ENCODE assay signal across 8 cellular contexts in the genomic region with DNA sequence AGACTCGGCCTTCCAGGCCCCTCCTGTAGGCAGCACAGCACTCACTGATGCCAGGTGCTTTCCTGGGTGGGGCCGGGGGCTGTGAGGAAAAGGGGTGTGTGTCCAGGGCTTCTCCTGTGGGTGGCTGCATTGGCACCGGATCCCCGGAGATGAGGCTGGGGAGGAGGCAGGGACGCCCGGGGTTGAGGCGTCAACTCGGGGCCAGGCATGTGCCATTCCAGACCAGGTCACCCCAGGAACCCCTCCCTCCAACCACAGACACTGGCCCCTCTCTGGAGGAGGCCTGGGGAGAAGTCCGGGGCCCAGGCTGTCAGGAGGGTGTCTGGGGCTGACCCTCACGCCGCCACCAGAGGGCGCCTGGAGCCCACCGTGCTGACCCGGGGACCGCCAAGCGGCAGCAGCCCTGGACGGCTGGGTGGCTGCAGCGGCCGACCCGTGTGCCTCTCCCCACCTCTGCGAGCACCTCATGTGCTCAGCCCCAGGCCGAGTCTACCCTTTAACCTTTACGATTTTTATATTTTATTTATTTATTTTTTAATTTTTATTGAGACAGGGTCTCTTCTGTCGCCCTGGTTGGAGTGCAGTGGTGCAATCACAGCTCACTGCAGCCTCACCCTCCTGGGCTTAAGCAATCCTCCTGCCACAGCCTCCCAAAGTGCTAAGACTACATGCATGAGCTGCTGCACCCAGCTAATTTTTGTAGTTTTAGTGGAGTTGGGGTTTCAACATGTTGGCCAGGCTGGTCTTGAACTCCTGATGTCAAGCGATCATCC. TPM values are rescaled to one million over a fixed set of nuclear protein-coding genes. Genes with fewer than 3 reads are reported as not detected.
DNase-seq lines count a peak whose midpoint lies in the region; ATAC-seq and TF ChIP-seq lines count a peak whose summit lies in the region.

No MANE protein-coding gene starts in this region.

- peak; percentile 99 for TF ChIP-seq CTCF in left ventricle myocardium inferior (IDR thresholded peaks at IDR 0.05; ENCODE audit: borderline replicate concordance)
- peak; percentile 73 to 95 (median 94) for TF ChIP-seq CTCF in gastrocnemius medialis (IDR thresholded peaks at IDR 0.05 in 4 of 5, conservative IDR thresholded peaks at IDR 0.05 in 1 of 5)

- DNase-seq in DMS79 treated with DMSO at 0.1 percent for 48 hours (lab: John Stamatoyannopoulos, UW): peak; percentile 44
- DNase-seq in KG1 (lab: John Stamatoyannopoulos, UW): peak; percentile 25
- peak; percentile 82 for DNase-seq in T-helper 9 cell
- peak; percentile 75 for DNase-seq in left ventricle myocardium inferior
- DNase-seq in gastrocnemius medialis: peak; percentile 37 to 60

- TF ChIP-seq POLR2A in gastrocnemius medialis (IDR thresholded peaks at IDR 0.05): no peak

- H3K27me3 ChIP-seq in left ventricle myocardium inferior (ENCODE audit: low read depth): peaks cover 49% of the 10 kb centered on the region
- peaks cover 43 to 45% (median 44%) of the 10 kb centered on the region in 3 donors for H3K27me3 ChIP-seq in gastrocnemius medialis

- H3K27ac ChIP-seq in angular gyrus (ENCODE audit: low read depth, low read length): peak overlapping the region; percentile 99
- no peak overlapping the region for H3K27ac ChIP-seq in left ventricle myocardium inferior (replicated peaks)
- H3K27ac ChIP-seq in gastrocnemius medialis: no peak overlapping the region

- ATAC-seq in gastrocnemius medialis (peak in 1 of 2 donors; percentile 46), HG03135 (IDR thresholded peaks at IDR 0.05; ENCODE audit: unreplicated experiment) (no peak), GM21576 (IDR thresholded peaks at IDR 0.05; ENCODE audit: unreplicated experiment) (no peak)

- H3K4me3 ChIP-seq in left ventricle myocardium inferior (no peak overlapping the region), gastrocnemius medialis (no peak overlapping the region)

- intact Hi-C loops in left ventricle myocardium inferior (cut with micrococcal nuclease): no loop called here
- intact Hi-C loops in gastrocnemius medialis (cut with DNase I; ENCODE audit: low total_unique reads): loop anchor here (1.0 kb wide), 2 partner anchors 30 to 74 kb away; no protein-coding TSS in a partner anchor

- H3K36me3 ChIP-seq in left ventricle myocardium inferior: no peaks in the 10 kb centered on the region
- H3K36me3 ChIP-seq in gastrocnemius medialis: no peaks in the 10 kb centered on the region

- in situ Hi-C loops in gastrocnemius medialis (cut with MboI; ENCODE audit: low sequenced_read_pairs in 4 of 4): no loop called here

- H3K4me1 ChIP-seq in left ventricle myocardium inferior: peaks cover 30% of the 10 kb centered on the region
- peaks cover 11 to 14% of the 10 kb centered on the region in 2 donors for H3K4me1 ChIP-seq in gastrocnemius medialis

- no peaks in the 10 kb centered on the region for H3K9me3 ChIP-seq in left ventricle myocardium inferior (replicated peaks)
- no peaks in the 10 kb centered on the region for H3K9me3 ChIP-seq in gastrocnemius medialis

RNA-seq across cellular contexts. Expression of a gene that starts 3.2 kb away (rescaled TPM):
- 62.5 TPM for total RNA-seq in left ventricle myocardium inferior
- 10 to 100 TPM; 24.4 to 42.1 (median 33.3) TPM for total RNA-seq in gastrocnemius medialis

RNA-seq across cellular contexts. Expression of a gene that starts 6.1 kb away (rescaled TPM):
- total RNA-seq in left ventricle myocardium inferior: 0.08 TPM
- not detected for total RNA-seq in gastrocnemius medialis

RNA-seq across cellular contexts. Expression of a gene that starts 9.2 kb away (rescaled TPM):
- total RNA-seq in left ventricle myocardium inferior (30.7 TPM), gastrocnemius medialis (10 to 100 TPM; 20.9 to 84.0 (median 38.7) TPM)

RNA-seq across cellular contexts. Expression of a gene that starts 14.5 kb away (rescaled TPM):
- total RNA-seq in left ventricle myocardium inferior (0.49 TPM), gastrocnemius medialis (not detected)

RNA-seq across cellular contexts. Expression of a gene that starts 15.2 kb away (rescaled TPM):
- total RNA-seq in left ventricle myocardium inferior (12.0 TPM), gastrocnemius medialis (under 1 TPM in 2 of 4 donors, not detected in 2; 0.27 to 0.42 TPM)

Comparison
In these comparisons a context has a peak if more than half of its experiments do, and no peak if none do; other contexts are left out.
1. DNase-seq: peak in every context shown above with its lines; median percentile 82 in T-helper 9 cell; 75 in left ventricle myocardium inferior; 48 in gastrocnemius medialis; 44 in DMS79 treated with DMSO at 0.1 percent for 48 hours; 25 in KG1.